8 cellular contexts compared by ENCODE assay signal in genomic region chrX:49002091-49002935, GRCh38. TPM values are rescaled to one million over a fixed set of nuclear protein-coding genes. Genes with fewer than 3 reads are reported as not detected.
DNase-seq lines count a peak whose midpoint lies in the region; ATAC-seq and TF ChIP-seq lines count a peak whose summit lies in the region.

Gene GRIPAP1, minus strand, starts transcription at chrX:49002264. Its CDS starts 35 bp downstream, at chrX:49002229.

- no peaks in the 10 kb centered on the region for H3K9me3 ChIP-seq in mucosa of descending colon

- DNase-seq in Calu3: peak; percentile 69
- DNase-seq in HuH-7 (ENCODE audit: low spot score): peak; percentile 86
- peak; percentile 95 for DNase-seq in OCI-M1 (lab: John Stamatoyannopoulos, UW)
- peak; percentile 58 for DNase-seq in activated T-cell treated with anti-CD3 and anti-CD28 coated beads for 24 hours (ENCODE audit: low read depth)
- DNase-seq in epithelial cell of esophagus (ENCODE audit: low read depth): peak; percentile 89
- peak; percentile 78 to 81 (median 78) for DNase-seq in mucosa of descending colon
- DNase-seq in stimulated activated CD8-positive, alpha-beta memory T cell treated with anti-CD3 and anti-CD28 coated beads, Interleukin-4, amount 100 ng/mL, for 24 hours (ENCODE audit: low read depth): peak; percentile 53

- H3K27me3 Mint-ChIP-seq in Calu3 (ENCODE audit: unreplicated experiment): no peaks in the 10 kb centered on the region

- H3K4me1 ChIP-seq in mucosa of descending colon (ENCODE audit: low read depth): no peaks in the 10 kb centered on the region

- no peak for TF ChIP-seq CTCF in Calu3 (IDR thresholded peaks at IDR 0.05; ENCODE audit: unreplicated experiment)
- TF ChIP-seq CTCF in epithelial cell of esophagus (IDR thresholded peaks at IDR 0.05; ENCODE audit: insufficient read depth, low read depth, low read length, missing control alignments): no peak
- TF ChIP-seq CTCF in mucosa of descending colon (IDR thresholded peaks at IDR 0.05): no peak

- H3K9me3 Mint-ChIP-seq in Calu3 (ENCODE audit: low read depth, unreplicated experiment): no peaks in the 10 kb centered on the region

- H3K36me3 ChIP-seq in mucosa of descending colon (ENCODE audit: low read depth): no peaks in the 10 kb centered on the region

- ATAC-seq in GM21423 (IDR thresholded peaks at IDR 0.05; ENCODE audit: unreplicated experiment): peak; percentile 80
- ATAC-seq in mucosa of descending colon: peak; percentile 95

- H3K27ac Mint-ChIP-seq in Calu3 (ENCODE audit: unreplicated experiment): peak within 1 kb of the TSS; percentile 97

- intact Hi-C loops in Calu3 (cut with micrococcal nuclease; ENCODE audit: unreplicated experiment) (loop anchor here (5.0 kb wide), 1 partner anchor 40 kb away; the partner anchor contains the start of gene TFE3), mucosa of descending colon (cut with DNase I, micrococcal nuclease) (no loop called here)

- H3K36me3 Mint-ChIP-seq in Calu3 (ENCODE audit: insufficient read depth, unreplicated experiment): peaks cover 45% of the 10 kb centered on the region

- no TSS peak for BruUV-seq in Calu3 (replicated peaks; lab: Mats Ljungman, UMichigan)

- CTCF ChIA-PET in Calu3 (lab: Charles Lee): interaction anchor here (0.5 to 1.8 kb wide), 7 partner anchors 11 to 189 kb away, joined by 3 to 16 read pairs (median 5); partner anchors contain the start of gene TFE3

- H3K4me3 ChIP-seq in epithelial cell of esophagus (ENCODE audit: low read length) (peak within 1 kb of the TSS; percentile 84), mucosa of descending colon (peak within 1 kb of the TSS; percentile 44)

- H3K4me1 Mint-ChIP-seq in Calu3 (ENCODE audit: low read depth, unreplicated experiment): peaks cover 26% of the 10 kb centered on the region

- H3K4me3 Mint-ChIP-seq in Calu3 (ENCODE audit: low read depth, unreplicated experiment): peak within 1 kb of the TSS; percentile 99

RNA-seq across cellular contexts. Expression of gene GRIPAP1, which starts in this region (rescaled TPM):
- total RNA-seq in Calu3 (2022) (92.8 and 97.8 TPM in 2 replicates), mucosa of descending colon (10 to 100 TPM; 39.5 to 48.9 (median 47.5) TPM)

Comparison
In these comparisons a context has a peak if more than half of its experiments do, and no peak if none do; other contexts are left out.
1. Peak in every context shown above with its lines: DNase-seq, ATAC-seq and H3K4me3 ChIP-seq.